Comparison of ENCODE assay signal across 18 cellular contexts in the genomic region with DNA sequence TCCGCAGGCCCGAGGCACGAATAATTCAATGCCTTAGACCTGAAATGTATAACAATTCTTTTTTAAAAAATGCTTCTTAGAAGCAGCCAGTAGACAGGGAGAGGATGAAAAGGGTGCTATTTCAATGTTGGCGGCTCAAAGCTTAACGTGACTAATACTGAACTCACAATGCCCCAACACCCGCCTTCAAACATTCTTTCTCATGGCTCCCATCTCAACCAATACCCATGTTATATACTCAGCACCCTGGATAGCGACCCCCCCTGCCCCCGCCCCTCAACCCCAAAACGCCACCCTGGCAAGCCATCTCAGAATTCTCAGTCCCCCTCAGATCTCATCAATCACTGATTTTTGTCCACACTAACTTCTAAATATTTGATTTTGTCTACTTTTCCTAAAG. TPM values are rescaled to one million over a fixed set of nuclear protein-coding genes. Genes with fewer than 3 reads are reported as not detected.
DNase-seq lines count a peak whose midpoint lies in the region; ATAC-seq and TF ChIP-seq lines count a peak whose summit lies in the region.
"Had no signal": no experiment of that assay in that cellular context is flagged by ENCODE, and none has a peak within 500 bp of the region (broad histone marks: within the 10 kb centered on the region; RNA-seq: fewer than 3 reads in every experiment).

No MANE protein-coding gene starts in this region.

- H3K27me3 Mint-ChIP-seq in neural crest cell (ENCODE audit: low read depth), result peaks cover 52% of the 10 kb centered on the region
- H3K27me3 Mint-ChIP-seq: CD4-positive, alpha-beta T cell had no signal

- no peaks in the 10 kb centered on the region for H3K36me3 Mint-ChIP-seq in neural crest cell (ENCODE audit: low read depth)

- H2AFZ ChIP-seq in Loucy (ENCODE audit: low read length) (no peak overlapping the region), Karpas-422 (ENCODE audit: low read length) (no peak overlapping the region)
- H2AFZ ChIP-seq: PC-9 had no signal

- peaks cover 81% of the 10 kb centered on the region for H3K79me2 ChIP-seq in Loucy (ENCODE audit: insufficient read depth, low read length)
- peaks cover 95% of the 10 kb centered on the region for H3K79me2 ChIP-seq in Karpas-422 (ENCODE audit: low read length)

- H4K20me1 ChIP-seq in Loucy (ENCODE audit: insufficient read depth, low read length, poor library complexity, severe bottlenecking) (peaks cover 60% of the 10 kb centered on the region), Karpas-422 (ENCODE audit: insufficient read depth, low read depth, low read length) (peaks cover 56% of the 10 kb centered on the region)

- no peaks in the 10 kb centered on the region for H3K9me3 ChIP-seq in Loucy (ENCODE audit: insufficient read depth, low read depth, low read length)
- no peaks in the 10 kb centered on the region for H3K9me3 ChIP-seq in Karpas-422 (ENCODE audit: low read length)
- H3K9me3 ChIP-seq: BLaER1 had no signal

- H3K4me3 ChIP-seq in H7 (ENCODE audit: insufficient read depth, low read depth, low read length) (no peak overlapping the region), Loucy (ENCODE audit: low read length, poor library complexity, severe bottlenecking) (no peak overlapping the region), Karpas-422 (ENCODE audit: low read length) (no peak overlapping the region)
- H3K4me3 ChIP-seq: BLaER1, PC-9 had no signal

- H3K27ac Mint-ChIP-seq in neural crest cell (ENCODE audit: unreplicated experiment), result no peak overlapping the region
- H3K27ac Mint-ChIP-seq: CD4-positive, alpha-beta T cell had no signal

- H3K9me2 ChIP-seq in Loucy (replicated peaks; ENCODE audit: low read depth, low read length) (no peaks in the 10 kb centered on the region), Karpas-422 (replicated peaks; ENCODE audit: insufficient read depth, low read length) (no peaks in the 10 kb centered on the region)

- no peaks in the 10 kb centered on the region for H3K4me1 Mint-ChIP-seq in neural crest cell

- peak overlapping the region; percentile 44 for H3K4me3 Mint-ChIP-seq in neural crest cell
- H3K4me3 Mint-ChIP-seq: CD4-positive, alpha-beta T cell had no signal

- TF ChIP-seq CTCF in Loucy (conservative IDR thresholded peaks at IDR 0.05; ENCODE audit: low read length) (no peak), neural crest cell (conservative IDR thresholded peaks at IDR 0.05) (no peak)

- DNase-seq in H7, result peak; percentile 50
- peak; percentile 11 for DNase-seq in astrocyte of the hippocampus (ENCODE audit: low read depth, low spot score)
- no peak for DNase-seq in neural crest cell (ENCODE audit: low read depth, low spot score)
- no peak for DNase-seq in Karpas-422
- DNase-seq in stimulated activated CD8-positive, alpha-beta memory T cell treated with anti-CD3 and anti-CD28 coated beads, Interleukin-4, amount 100 ng/mL, for 48 hours, result no peak
- DNase-seq: ACHN; CD4-positive, alpha-beta T cell; COR-L47; NCI-H1092 treated with DMSO at 0.1 percent for 48 hours; NCI-H1436 treated with DMSO at 0.1 percent for 48 hours; NCI-H1930; NCI-H510A; PC-9 had no signal

- H3K27ac ChIP-seq in Karpas-422 (ENCODE audit: low read length), result no peak overlapping the region
- H3K27ac ChIP-seq: BLaER1, PC-9 had no signal

- peaks cover 46% of the 10 kb centered on the region for H3K4me1 ChIP-seq in Loucy (ENCODE audit: insufficient read depth, low read length, poor library complexity, severe bottlenecking)
- peaks cover 24% of the 10 kb centered on the region for H3K4me1 ChIP-seq in Karpas-422 (ENCODE audit: low read length)

- H3K9me3 Mint-ChIP-seq in neural crest cell, result no peaks in the 10 kb centered on the region
- H3K9me3 Mint-ChIP-seq: CD4-positive, alpha-beta T cell had no signal

- no peak for ATAC-seq in GM21447 (IDR thresholded peaks at IDR 0.05; ENCODE audit: unreplicated experiment)

- no peak overlapping the region for H3K9ac ChIP-seq in Loucy (ENCODE audit: low read depth, low read length, poor library complexity, severe bottlenecking)
- H3K9ac ChIP-seq in Karpas-422 (ENCODE audit: low read length), result no peak overlapping the region
- H3K9ac ChIP-seq: BLaER1 had no signal

- H3K4me2 ChIP-seq in Loucy (ENCODE audit: low read depth, low read length, poor library complexity, severe bottlenecking) (peak overlapping the region; percentile 97), Karpas-422 (ENCODE audit: low read depth, low read length, poor library complexity, severe bottlenecking) (no peak overlapping the region)
- H3K4me2 ChIP-seq: BLaER1, PC-9 had no signal

- H3K27me3 ChIP-seq in H7 (ENCODE audit: control insufficient read depth, insufficient read depth, low read length) (peaks cover 4% of the 10 kb centered on the region; the same call in 1 of the 2 replicates), Loucy (ENCODE audit: insufficient read depth, low read length, poor library complexity, severe bottlenecking) (no peaks in the 10 kb centered on the region), Karpas-422 (ENCODE audit: low read length) (no peaks in the 10 kb centered on the region)
- H3K27me3 ChIP-seq: BLaER1 had no signal

- H3K36me3 ChIP-seq in H7 (replicated peaks; ENCODE audit: control insufficient read depth, insufficient read depth, low read length), result no peaks in the 10 kb centered on the region; the same call in 1 of the 2 replicates
- H3K36me3 ChIP-seq in Loucy (ENCODE audit: insufficient read depth, low read length), result no peaks in the 10 kb centered on the region
- peaks cover 35% of the 10 kb centered on the region for H3K36me3 ChIP-seq in Karpas-422 (ENCODE audit: insufficient read depth, low read length)

- peaks cover 1% of the 10 kb centered on the region; the same call in 1 of the 2 replicates for H3F3A ChIP-seq in Loucy (ENCODE audit: low read depth)

RNA-seq across cellular contexts. Expression of gene FBXO41, which starts 4.4 kb away (rescaled TPM):
- 2.3 and 3.7 TPM in 2 replicates for total RNA-seq in H7 (2014; rRNA removed; shearing (Covaris generic))
- 3.7 and 4.5 TPM in 2 replicates for total RNA-seq in neural crest cell
- total RNA-seq in Karpas-422 (2014; rRNA removed; shearing (Covaris generic); ENCODE audit: low replicate concordance), result 44.9 and 55.6 TPM in 2 replicates

RNA-seq across cellular contexts. Expression of gene EGR4, which starts 13.5 kb away (rescaled TPM):
- total RNA-seq in H7 (2014; rRNA removed; shearing (Covaris generic)), result 0.04 TPM in 1 of 2 replicates, not detected in the other
- total RNA-seq in neural crest cell, result not detected in 2 replicates
- total RNA-seq in Karpas-422 (2014; rRNA removed; shearing (Covaris generic); ENCODE audit: low replicate concordance), result 0.14 and 0.75 TPM in 2 replicates
- total RNA-seq: G401, H4, PC-9 had no signal

RNA-seq across cellular contexts. Expression of gene CCT7, which starts 45.7 kb away (rescaled TPM):
- total RNA-seq in H7 (2014; rRNA removed; shearing (Covaris generic)), result 474 and 529 TPM in 2 replicates
- total RNA-seq in neural crest cell, result 446 and 460 TPM in 2 replicates
- total RNA-seq in Karpas-422 (2014; rRNA removed; shearing (Covaris generic); ENCODE audit: low replicate concordance), result 482 and 608 TPM in 2 replicates

RNA-seq across cellular contexts. Expression of gene PRADC1, which starts 46.8 kb away (rescaled TPM):
- 17.7 and 19.6 TPM in 2 replicates for total RNA-seq in H7 (2014; rRNA removed; shearing (Covaris generic))
- total RNA-seq in neural crest cell, result 11.4 and 11.7 TPM in 2 replicates
- total RNA-seq in Karpas-422 (2014; rRNA removed; shearing (Covaris generic); ENCODE audit: low replicate concordance), result 35.4 and 45.3 TPM in 2 replicates

Comparison
In these comparisons a context has a peak if more than half of its experiments do, and no peak if none do; other contexts are left out.
1. DNase-seq: peak in H7 (single experiment) and astrocyte of the hippocampus (single experiment); none in neural crest cell (single experiment), Karpas-422 (single experiment) and stimulated activated CD8-positive, alpha-beta memory T cell treated with anti-CD3 and anti-CD28 coated beads, Interleukin-4, amount 100 ng/mL, for 48 hours (single experiment).